In the genomic region with DNA sequence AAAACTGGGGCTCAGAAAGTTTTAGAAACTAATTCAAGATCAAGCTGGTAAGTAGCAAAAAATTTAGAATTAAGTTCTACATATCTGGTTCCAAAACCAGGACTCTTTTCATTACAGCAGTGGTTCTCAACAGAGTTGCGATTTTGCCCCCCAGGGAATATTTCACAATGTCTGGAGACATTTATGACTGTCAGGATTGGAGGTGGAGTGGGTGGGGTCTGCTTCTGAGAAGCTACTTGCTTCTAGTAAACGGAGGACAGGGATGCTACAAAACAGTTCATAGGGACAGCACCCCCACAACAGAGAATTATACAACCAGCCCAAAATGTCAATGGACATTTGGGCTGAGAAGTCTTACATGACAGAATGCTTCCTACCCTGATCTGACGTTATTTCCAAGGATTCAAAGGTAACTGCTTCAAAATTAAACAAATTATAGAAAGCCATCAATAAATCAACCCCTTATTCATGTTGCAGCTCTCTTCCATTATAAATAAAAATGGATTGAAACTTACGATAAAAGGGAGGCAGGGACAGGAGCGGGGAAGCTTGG, we compare ENCODE assay signal across 8 cellular contexts. TPM values are rescaled to one million over a fixed set of nuclear protein-coding genes. Genes with fewer than 3 reads are reported as not detected.
DNase-seq lines count a peak whose midpoint lies in the region; ATAC-seq and TF ChIP-seq lines count a peak whose summit lies in the region.

No MANE protein-coding gene starts in this region.

- peak in 2 of 4 donors; percentile 3 to 14 for ATAC-seq in heart left ventricle

- DNase-seq in NCI-H748 (lab: John Stamatoyannopoulos, UW; ENCODE audit: unreplicated experiment): peak; percentile 23
- no peak for DNase-seq in NCI-H748 treated with DMSO at 0.1 percent for 48 hours (lab: John Stamatoyannopoulos, UW)
- no peak for DNase-seq in heart left ventricle
- no peak for DNase-seq in sigmoid colon
- no peak for DNase-seq in inferior parietal cortex (ENCODE audit: extremely low spot score)
- no peak for DNase-seq in stimulated activated CD4-positive, alpha-beta T cell treated with anti-CD3 and anti-CD28 coated beads, Interleukin-12 subunit alpha, Interleukin-12 subunit beta, amount 100 ng/mL, for 4 hours
- DNase-seq in SIG-M5 treated with dmso at 0.1 percent for 504 hours (lab: John Stamatoyannopoulos, UW; ENCODE audit: unreplicated experiment): no peak

- no peaks in the 10 kb centered on the region for H3K9me3 ChIP-seq in heart left ventricle
- no peaks in the 10 kb centered on the region for H3K9me3 ChIP-seq in sigmoid colon

- no peak for TF ChIP-seq EP300 in sigmoid colon (IDR thresholded peaks at IDR 0.05)

- H3K27ac ChIP-seq in heart left ventricle: peak overlapping the region in 11 of 12 donors; percentile 71 to 94 (median 80)
- peak overlapping the region; percentile 80 to 84 (median 82) for H3K27ac ChIP-seq in sigmoid colon

- no peak for TF ChIP-seq CTCF in WI38 (IDR thresholded peaks at IDR 0.05; ENCODE audit: low read depth, low read length)
- no peak for TF ChIP-seq CTCF in heart left ventricle (IDR thresholded peaks at IDR 0.05)
- no peak for TF ChIP-seq CTCF in sigmoid colon (IDR thresholded peaks at IDR 0.05)

- intact Hi-C loops in heart left ventricle (cut with DNase I): loop anchor here (5.0 to 10.0 kb wide), 7 partner anchors 170 to 440 kb away; a partner anchor contains a TSS
- intact Hi-C loops in sigmoid colon (cut with DNase I): loop anchor here (5.0 to 10.0 kb wide), 2 partner anchors 170 to 392 kb away; a partner anchor contains a TSS

- 8 to 13% (median 10%) methylated on average over 5 of the region's 5 CpGs for WGBS in heart left ventricle, 4 donors
- WGBS in sigmoid colon, 2 donors: 3 to 9% methylated on average over 5 of the region's 5 CpGs

- H3K36me3 ChIP-seq in heart left ventricle (no peaks in the 10 kb centered on the region), sigmoid colon (no peaks in the 10 kb centered on the region)

- H3K4me3 ChIP-seq in WI38 (ENCODE audit: low read depth, low read length) (peak overlapping the region; percentile 93), heart left ventricle (peak overlapping the region; percentile 48 to 97 (median 78)), sigmoid colon (peak overlapping the region; percentile 70 to 91 (median 75))

- peaks cover 0 to 21% (median 12%) of the 10 kb centered on the region in 12 donors for H3K4me1 ChIP-seq in heart left ventricle
- peaks cover 0 to 19% (median 12%) of the 10 kb centered on the region in 4 donors for H3K4me1 ChIP-seq in sigmoid colon

- H3K27me3 ChIP-seq in heart left ventricle: peaks cover 0 to 1% (median 0%) of the 10 kb centered on the region in 9 donors
- H3K27me3 ChIP-seq in sigmoid colon: no peaks in the 10 kb centered on the region

- TF ChIP-seq POLR2A in heart left ventricle (IDR thresholded peaks at IDR 0.05) (no peak), sigmoid colon (IDR thresholded peaks at IDR 0.05) (no peak)

RNA-seq across cellular contexts. Expression of a gene that starts 0.7 kb away (rescaled TPM):
- total RNA-seq in heart left ventricle (10 to 100 TPM in 4 of 9 donors, 1 to 10 TPM in 5; 5.5 to 15.1 (median 9.2) TPM), sigmoid colon (10 to 100 TPM; 15.5 to 38.8 (median 35.1) TPM)
- polyA plus RNA-seq in heart left ventricle (1 to 10 TPM; 3.1 to 4.6 TPM), sigmoid colon (1 to 10 TPM; 3.6 to 6.0 (median 4.2) TPM)
